In the genomic region with DNA sequence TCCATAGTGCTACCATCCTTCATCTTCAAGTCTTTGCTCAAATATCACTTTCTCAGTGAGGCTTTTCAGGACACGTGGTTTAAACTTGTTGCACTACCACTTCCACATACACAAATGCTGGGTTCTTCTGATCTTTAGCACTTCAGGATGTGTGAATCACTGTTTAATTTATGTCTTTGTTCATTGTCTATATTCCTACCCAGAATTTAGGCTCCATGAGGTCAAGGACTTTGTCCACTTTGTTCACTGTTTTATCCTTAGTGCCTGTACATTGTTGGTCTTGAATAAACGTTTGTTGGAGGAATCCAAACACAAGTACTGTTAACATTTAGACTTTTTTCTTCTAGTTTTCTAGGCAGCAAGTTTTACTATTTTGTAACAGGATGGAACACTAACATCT, we compare ENCODE assay signal across 1 cellular context.
TF ChIP-seq lines count a peak whose summit lies in the region.

No MANE protein-coding gene starts in this region.

TF ChIP-seq in IMR-90, 13 proteins besides CTCF, POLR2A, EP300 and RAD21:
- TF ChIP-seq CEBPB (IDR thresholded peaks at IDR 0.05; ENCODE audit: low read depth, low read length) (no peak), FOS (IDR thresholded peaks at IDR 0.05; ENCODE audit: low read depth, low read length) (no peak), MAFK (IDR thresholded peaks at IDR 0.05; ENCODE audit: low read depth, low read length) (no peak), BHLHE40 (IDR thresholded peaks at IDR 0.05; ENCODE audit: low read depth, low read length) (no peak), CHD1 (IDR thresholded peaks at IDR 0.05; ENCODE audit: low read depth, low read length) (no peak), RCOR1 (IDR thresholded peaks at IDR 0.05; ENCODE audit: insufficient replicate concordance, low read length) (no peak), MXI1 (IDR thresholded peaks at IDR 0.05; ENCODE audit: borderline replicate concordance, low read depth, low read length) (no peak), MAZ (IDR thresholded peaks at IDR 0.05; ENCODE audit: borderline replicate concordance, low read depth, low read length) (no peak), RFX5 (IDR thresholded peaks at IDR 0.05; ENCODE audit: low read depth, low read length) (no peak), NFE2L2 (IDR thresholded peaks at IDR 0.05; ENCODE audit: low read depth, low read length) (no peak), SMC3 (IDR thresholded peaks at IDR 0.05; ENCODE audit: low read depth, low read length) (no peak)
- TF ChIP-seq, protein P1, sequence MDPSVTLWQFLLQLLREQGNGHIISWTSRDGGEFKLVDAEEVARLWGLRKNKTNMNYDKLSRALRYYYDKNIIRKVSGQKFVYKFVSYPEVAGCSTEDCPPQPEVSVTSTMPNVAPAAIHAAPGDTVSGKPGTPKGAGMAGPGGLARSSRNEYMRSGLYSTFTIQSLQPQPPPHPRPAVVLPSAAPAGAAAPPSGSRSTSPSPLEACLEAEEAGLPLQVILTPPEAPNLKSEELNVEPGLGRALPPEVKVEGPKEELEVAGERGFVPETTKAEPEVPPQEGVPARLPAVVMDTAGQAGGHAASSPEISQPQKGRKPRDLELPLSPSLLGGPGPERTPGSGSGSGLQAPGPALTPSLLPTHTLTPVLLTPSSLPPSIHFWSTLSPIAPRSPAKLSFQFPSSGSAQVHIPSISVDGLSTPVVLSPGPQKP (IDR thresholded peaks at IDR 0.05; ENCODE audit: borderline replicate concordance, low read depth, low read length), result no peak
- TF ChIP-seq, protein P2, sequence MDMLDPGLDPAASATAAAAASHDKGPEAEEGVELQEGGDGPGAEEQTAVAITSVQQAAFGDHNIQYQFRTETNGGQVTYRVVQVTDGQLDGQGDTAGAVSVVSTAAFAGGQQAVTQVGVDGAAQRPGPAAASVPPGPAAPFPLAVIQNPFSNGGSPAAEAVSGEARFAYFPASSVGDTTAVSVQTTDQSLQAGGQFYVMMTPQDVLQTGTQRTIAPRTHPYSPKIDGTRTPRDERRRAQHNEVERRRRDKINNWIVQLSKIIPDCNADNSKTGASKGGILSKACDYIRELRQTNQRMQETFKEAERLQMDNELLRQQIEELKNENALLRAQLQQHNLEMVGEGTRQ (IDR thresholded peaks at IDR 0.05; ENCODE audit: low read depth, low read length), result no peak
TF ChIP-seq in IMR-90: peak in this region for 0.
